20 cellular contexts compared by ENCODE assay signal in the genomic region with DNA sequence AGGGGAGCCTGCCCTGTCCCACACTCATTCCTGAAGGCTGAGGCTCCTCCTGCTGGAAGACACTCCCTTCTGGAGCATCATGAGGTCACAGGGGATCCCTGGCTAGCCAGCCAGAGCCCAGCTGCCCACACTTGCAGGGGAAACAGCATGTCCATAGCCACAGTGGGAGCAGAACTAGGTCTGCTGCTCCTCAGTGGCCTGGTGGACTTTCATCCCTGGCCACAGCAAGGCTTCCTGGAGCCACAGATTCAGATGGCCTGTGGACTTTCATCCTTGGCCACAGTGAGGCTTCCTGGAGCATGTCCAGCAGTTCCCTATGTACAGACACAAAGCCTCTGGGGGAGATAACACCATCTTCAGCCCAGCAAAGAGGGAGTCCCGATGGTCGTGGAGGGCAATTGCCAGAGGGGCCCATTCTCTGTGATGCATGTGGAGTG. TPM values are rescaled to one million over a fixed set of nuclear protein-coding genes. Genes with fewer than 3 reads are reported as not detected.
DNase-seq lines count a peak whose midpoint lies in the region; ATAC-seq and FAIRE-seq lines count a peak whose summit lies in the region.
"Had no signal": no experiment of that assay in that cellular context is flagged by ENCODE, and none has a peak within 500 bp of the region (broad histone marks: within the 10 kb centered on the region; RNA-seq: fewer than 3 reads in every experiment).

No MANE protein-coding gene starts in this region.

- H3K27ac ChIP-seq in GM23248: no peak overlapping the region
- H3K27ac ChIP-seq in small intestine (ENCODE audit: low read depth in 1 of 2, low read length in 1 of 2): peak overlapping the region in 1 of 2 donors; percentile 39
- H3K27ac ChIP-seq: tibial nerve, VCaP had no signal

- no peak overlapping the region for H3K4me2 ChIP-seq in GM23248 (ENCODE audit: unreplicated experiment)

- H3K9me3 ChIP-seq in GM23248 (ENCODE audit: low read depth): no peaks in the 10 kb centered on the region
- H3K9me3 ChIP-seq in small intestine (ENCODE audit: control insufficient read depth, low read depth): no peaks in the 10 kb centered on the region
- H3K9me3 ChIP-seq: tibial nerve had no signal

- no peaks in the 10 kb centered on the region for H3K79me2 ChIP-seq in GM23248 (ENCODE audit: insufficient read depth)

- DNase-seq in GM23248: peak; percentile 65
- DNase-seq in activated CD8-positive, alpha-beta memory T cell treated with anti-CD3 and anti-CD28 coated beads, Interleukin-2, amount 50 U/mL, for 48 hours: peak; percentile 35
- DNase-seq in left lobe of liver (ENCODE audit: low spot score): peak; percentile 92
- DNase-seq in small intestine: peak; percentile 91
- no peak for DNase-seq in NCI-H2227 treated with DMSO at 0.1 percent for 48 hours (lab: John Stamatoyannopoulos, UW)
- no peak for DNase-seq in NCI-H2107 (lab: John Stamatoyannopoulos, UW)
- DNase-seq: activated CD8-positive, alpha-beta T cell treated with anti-CD3 and anti-CD28 coated beads, Interleukin-2, amount 10 ng/mL, durations not matched to agents 7 days and 5 days; C1 segment of cervical spinal cord; DMS 273 treated with DMSO at 0.1 percent for 48 hours; effector CD8-positive, alpha-beta T cell; left cardiac atrium; NCI-H1436; NK-92 treated with Interleukin-12 subunit alpha and Interleukin-12 subunit beta, amount 100 ng/mL, for 24 hours; stimulated activated CD4-positive, alpha-beta T cell treated with anti-CD3 and anti-CD28 coated beads, Interleukin-12 subunit alpha, Interleukin-12 subunit beta, amount 100 ng/mL, for 4 hours had no signal

- no peaks in the 10 kb centered on the region for H4K20me1 ChIP-seq in GM23248 (ENCODE audit: insufficient read depth)

- in situ Hi-C loops in GM23248 (cut with MboI): no loop called here

- FAIRE-seq in small intestine (lab: Jason Lieb, UNC): no peak

- no peak overlapping the region for H2AFZ ChIP-seq in GM23248

- H3K4me1 ChIP-seq in GM23248 (ENCODE audit: insufficient read depth): peaks cover 16% of the 10 kb centered on the region
- peaks cover 8% of the 10 kb centered on the region in 2 donors for H3K4me1 ChIP-seq in small intestine (ENCODE audit: control insufficient read depth in 2 of 2, insufficient read depth in 1 of 2, low read depth in 1 of 2, low read length in 1 of 2)

- H3K4me3 ChIP-seq in GM23248: no peak overlapping the region
- H3K4me3 ChIP-seq in small intestine (ENCODE audit: low read depth in 1 of 2, low read length in 2 of 2): no peak overlapping the region
- H3K4me3 ChIP-seq: tibial nerve had no signal

- H3K27me3 ChIP-seq in GM23248 (replicated peaks; ENCODE audit: insufficient read depth) (no peaks in the 10 kb centered on the region), small intestine (ENCODE audit: control insufficient read depth in 2 of 2, insufficient read depth in 2 of 2, low read length in 2 of 2) (no peaks in the 10 kb centered on the region)
- H3K27me3 ChIP-seq: tibial nerve had no signal

- ATAC-seq in left lobe of liver: peak; percentile 75
- ATAC-seq in GM19351 (IDR thresholded peaks at IDR 0.05; ENCODE audit: unreplicated experiment): no peak
- no peak for ATAC-seq in HG02938 (IDR thresholded peaks at IDR 0.05; ENCODE audit: unreplicated experiment)
- ATAC-seq: activated CD8-positive, alpha-beta T cell treated with anti-CD3 and anti-CD28 coated beads, Interleukin-2, amount 10 ng/mL, durations not matched to agents 7 days and 5 days; left cardiac atrium; stimulated activated memory B cell treated with anti-CD40 and anti-IgM and Interleukin-4, amounts not matched to agents 10 μg/mL and 1 μg/mL and 100 μg/mL, for 72 hours had no signal

- WGBS in GM23248 (ENCODE audit: low coverage in 1 of 2, low lambda C conversion rate in 2 of 2, missing lambda C conversion rate in 2 of 2), 2 experiments: 91 to 97% methylated on average over 2 of the region's 2 CpGs
- WGBS in small intestine, 3 donors: 18 to 54% (median 43%) methylated on average over 2 of the region's 2 CpGs

- no peaks in the 10 kb centered on the region for H3K36me3 ChIP-seq in GM23248 (ENCODE audit: low read depth)
- no peaks in the 10 kb centered on the region for H3K36me3 ChIP-seq in small intestine (ENCODE audit: control insufficient read depth in 2 of 2, insufficient read depth in 2 of 2, low read length in 2 of 2)
- H3K36me3 ChIP-seq: tibial nerve had no signal

- no peaks in the 10 kb centered on the region for H3K9me2 ChIP-seq in GM23248 (ENCODE audit: insufficient read depth)

- peaks cover 9% of the 10 kb centered on the region; the same call in 1 of the 2 replicates for H3F3A ChIP-seq in GM23248 (ENCODE audit: insufficient read depth)

- H3K9ac ChIP-seq in GM23248: no peak overlapping the region

RNA-seq across cellular contexts. Expression of a gene that starts 5.9 kb away (rescaled TPM):
- total RNA-seq in GM23248 (2014; rRNA removed; shearing (Covaris generic)): 20.4 and 20.8 TPM in 2 replicates
- polyA plus RNA-seq in GM23248 (2016; fragmentation: Nextera tagmentation; extraction: Ambion mirVana) (7.1 and 8.0 TPM in 2 replicates), small intestine (10 to 100 TPM; 11.3 to 24.0 (median 14.5) TPM)
- total RNA-seq in left lobe of liver: 31.7 TPM

RNA-seq across cellular contexts. Expression of a gene that starts 25.2 kb away (rescaled TPM):
- total RNA-seq in GM23248 (2014; rRNA removed; shearing (Covaris generic)): not detected in 2 replicates
- polyA plus RNA-seq in GM23248 (2016; fragmentation: Nextera tagmentation; extraction: Ambion mirVana): 0.47 TPM in 1 of 2 replicates, not detected in the other
- total RNA-seq in left lobe of liver: 0.48 TPM
- 100 to 1,000 TPM in 1 of 3 donors, 10 to 100 TPM in 1, 1 to 10 TPM in 1; 1.9 to 106 (median 76.9) TPM for polyA plus RNA-seq in small intestine
- total RNA-seq: activated CD8-positive, alpha-beta T cell treated with anti-CD3 and anti-CD28 coated beads, Interleukin-2, amount 10 ng/mL, durations not matched to agents 7 days and 5 days; H4; tibial nerve had no signal

Comparison
In these comparisons a context has a peak if more than half of its experiments do, and no peak if none do; other contexts are left out.
1. DNase-seq: peak in GM23248 (single experiment), activated CD8-positive, alpha-beta memory T cell treated with anti-CD3 and anti-CD28 coated beads, Interleukin-2, amount 50 U/mL, for 48 hours (single experiment), left lobe of liver (single experiment) and small intestine (single experiment); none in NCI-H2227 treated with DMSO at 0.1 percent for 48 hours (single experiment) and NCI-H2107 (single experiment).